ENCODE assay signal across 21 cellular contexts in the genomic region with DNA sequence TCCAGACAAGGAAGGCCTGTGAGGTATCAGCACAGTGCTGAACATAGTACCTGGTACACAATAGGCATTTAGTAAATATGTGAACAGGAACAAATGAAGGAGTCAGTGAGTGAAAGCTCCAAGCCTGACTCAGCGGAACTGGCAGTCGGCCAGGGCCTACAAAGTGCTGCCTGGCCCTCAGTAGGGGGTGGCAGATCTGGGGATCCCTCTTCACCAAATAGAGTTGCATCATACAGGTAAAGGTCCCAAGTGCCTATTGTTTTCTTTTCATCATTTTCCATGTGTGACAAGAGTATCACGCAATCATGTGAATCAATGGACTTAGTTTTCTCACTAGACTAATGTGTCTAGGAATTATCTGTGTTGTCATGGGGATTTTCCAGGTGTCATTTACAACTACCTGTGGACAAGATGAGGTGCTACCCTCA. TPM values are rescaled to one million over a fixed set of nuclear protein-coding genes. Genes with fewer than 3 reads are reported as not detected.
DNase-seq lines count a peak whose midpoint lies in the region; TF ChIP-seq lines count a peak whose summit lies in the region.
"Had no signal": no experiment of that assay in that cellular context is flagged by ENCODE, and none has a peak within 500 bp of the region (broad histone marks: within the 10 kb centered on the region; RNA-seq: fewer than 3 reads in every experiment).

No MANE protein-coding gene starts in this region.

- no peaks in the 10 kb centered on the region for H3K4me1 Mint-ChIP-seq in neural progenitor cell
- H3K4me1 Mint-ChIP-seq: immature natural killer cell had no signal

- H3K27ac ChIP-seq in Peyer's patch = peak overlapping the region in 1 of 4 donors; percentile 39
- no peak overlapping the region for H3K27ac ChIP-seq in stomach
- no peak overlapping the region for H3K27ac ChIP-seq in neural progenitor cell
- H3K27ac ChIP-seq: 22Rv1, C4-2B, gastroesophageal sphincter, thoracic aorta had no signal

- no peaks in the 10 kb centered on the region for H4K20me1 ChIP-seq in neural progenitor cell (ENCODE audit: low read depth)

- peaks cover 5% of the 10 kb centered on the region for H3K27me3 Mint-ChIP-seq in neural progenitor cell (ENCODE audit: insufficient read depth, low read depth)

- TF ChIP-seq CTCF in Peyer's patch (IDR thresholded peaks at IDR 0.05) (no peak), stomach (IDR thresholded peaks at IDR 0.05) (no peak), neural progenitor cell (IDR thresholded peaks at IDR 0.05) (no peak)

- no peak overlapping the region for H3K9ac ChIP-seq in neural progenitor cell

- no peaks in the 10 kb centered on the region for H3K9me3 Mint-ChIP-seq in neural progenitor cell

- WGBS in stomach, 5 donors = 43 to 82% (median 55%) methylated on average over 3 of the region's 3 CpGs

- no peak overlapping the region for H2AFZ ChIP-seq in neural progenitor cell (replicated peaks)

- no peaks in the 10 kb centered on the region for H3F3A ChIP-seq in neural progenitor cell (ENCODE audit: low read depth)

- H3K9me3 ChIP-seq in Peyer's patch (no peaks in the 10 kb centered on the region), stomach (peaks cover 0 to 4% (median 0%) of the 10 kb centered on the region in 4 donors), neural progenitor cell (ENCODE audit: low read depth) (no peaks in the 10 kb centered on the region)
- H3K9me3 ChIP-seq: thoracic aorta had no signal

- H3K27me3 ChIP-seq in Peyer's patch (no peaks in the 10 kb centered on the region), stomach (peaks cover 0 to 14% (median 0%) of the 10 kb centered on the region in 3 donors), neural progenitor cell (no peaks in the 10 kb centered on the region)

- TF ChIP-seq EP300 in stomach (IDR thresholded peaks at IDR 0.05) = no peak

- H3K27ac Mint-ChIP-seq in neural progenitor cell = no peak overlapping the region
- H3K27ac Mint-ChIP-seq: activated CD8-positive, alpha-beta T cell treated with anti-CD3 and anti-CD28 coated beads, Interleukin-2, amount 10 ng/mL, durations not matched to agents 7 days and 5 days; H9; immature natural killer cell had no signal

- H3K79me2 ChIP-seq in neural progenitor cell (ENCODE audit: low read depth) = no peaks in the 10 kb centered on the region

- no peak overlapping the region for H3K4me2 ChIP-seq in neural progenitor cell

- no peak for TF ChIP-seq POLR2A in Peyer's patch (IDR thresholded peaks at IDR 0.05)
- no peak for TF ChIP-seq POLR2A in stomach (IDR thresholded peaks at IDR 0.05)

- H3K36me3 Mint-ChIP-seq in neural progenitor cell = no peaks in the 10 kb centered on the region
- H3K36me3 Mint-ChIP-seq: immature natural killer cell had no signal

- H3K36me3 ChIP-seq in Peyer's patch = no peaks in the 10 kb centered on the region
- no peaks in the 10 kb centered on the region for H3K36me3 ChIP-seq in stomach
- H3K36me3 ChIP-seq in neural progenitor cell = no peaks in the 10 kb centered on the region
- H3K36me3 ChIP-seq: gastroesophageal sphincter, thoracic aorta had no signal

- intact Hi-C loops in stomach (cut with DNase I; ENCODE audit: low total_unique reads) = no loop called here

- H3K4me3 ChIP-seq in Peyer's patch (no peak overlapping the region), stomach (no peak overlapping the region), neural progenitor cell (no peak overlapping the region)
- H3K4me3 ChIP-seq: gastroesophageal sphincter, GM12878, thoracic aorta had no signal

- DNase-seq in DMS153 (lab: John Stamatoyannopoulos, UW) (peak; percentile 1), DMS153 treated with DMSO at 0.1 percent for 48 hours (lab: John Stamatoyannopoulos, UW; ENCODE audit: unreplicated experiment) (no peak), Peyer's patch (peak in 2 of 3 donors; percentile 64 to 78), glomerular visceral epithelial cell (ENCODE audit: extremely low spot score) (peak; percentile 8), stomach (peak; percentile 61), neural progenitor cell (ENCODE audit: low spot score) (no peak), T-helper 2 cell (no peak), T-helper 9 cell (no peak)
- DNase-seq: activated CD8-positive, alpha-beta T cell treated with anti-CD3 and anti-CD28 coated beads, Interleukin-2, amount 10 ng/mL, durations not matched to agents 7 days and 5 days; amygdala; H9; immature natural killer cell; midbrain; NCI-H1048; NCI-H2171 treated with DMSO at 0.1 percent for 48 hours; stimulated activated CD4-positive, alpha-beta T cell treated with anti-CD3 and anti-CD28 coated beads, Interleukin-4, amount 100 ng/mL, for 24 hours had no signal

- H3K4me1 ChIP-seq in Peyer's patch (no peaks in the 10 kb centered on the region), stomach (no peaks in the 10 kb centered on the region), neural progenitor cell (no peaks in the 10 kb centered on the region)
- H3K4me1 ChIP-seq: gastroesophageal sphincter had no signal

- H3K4me3 Mint-ChIP-seq in neural progenitor cell = no peak overlapping the region
- H3K4me3 Mint-ChIP-seq: activated CD8-positive, alpha-beta T cell treated with anti-CD3 and anti-CD28 coated beads, Interleukin-2, amount 10 ng/mL, durations not matched to agents 7 days and 5 days; H9; immature natural killer cell had no signal

RNA-seq across cellular contexts. Expression of a gene that starts 9.2 kb away (rescaled TPM):
- 10 to 100 TPM in 3 of 4 donors, 1 to 10 TPM in 1; 5.8 to 58.8 (median 25.0) TPM for total RNA-seq in Peyer's patch
- total RNA-seq in stomach = under 1 TPM in 1 of 5 donors, not detected in 4; 0.87 TPM
- polyA plus RNA-seq in stomach = not detected
- total RNA-seq in neural progenitor cell (ENCODE audit: low replicate concordance) = not detected in 2 replicates
- total RNA-seq: activated CD8-positive, alpha-beta T cell treated with anti-CD3 and anti-CD28 coated beads, Interleukin-2, amount 10 ng/mL, durations not matched to agents 7 days and 5 days; gastroesophageal sphincter; thoracic aorta had no signal
- polyA plus RNA-seq: immature natural killer cell had no signal

Comparison
In these comparisons a context has a peak if more than half of its experiments do, and no peak if none do; other contexts are left out.
1. DNase-seq: peak in DMS153 (single experiment), Peyer's patch (2 of 3), glomerular visceral epithelial cell (single experiment) and stomach (single experiment); none in DMS153 treated with DMSO at 0.1 percent for 48 hours (single experiment), neural progenitor cell (single experiment), T-helper 2 cell (0 of 5) and T-helper 9 cell (single experiment).